In genomic region chr3:112327371-112327951, GRCh38 we compare ENCODE assay signal across 8 cellular contexts. TPM values are rescaled to one million over a fixed set of nuclear protein-coding genes. Genes with fewer than 3 reads are reported as not detected.
A peak's percentile ranks its signal among the peaks of the same experiment; 100 is the strongest.
DNase-seq lines count a peak whose midpoint lies in the region; ATAC-seq and TF ChIP-seq lines count a peak whose summit lies in the region.

No MANE protein-coding gene starts in this region.

- H3K4me3 Mint-ChIP-seq in nephron: no peak overlapping the region

- ATAC-seq in GM18511 (IDR thresholded peaks at IDR 0.05; ENCODE audit: unreplicated experiment): peak; percentile 97
- peak; percentile 98 for ATAC-seq in HG02884 (IDR thresholded peaks at IDR 0.05; ENCODE audit: unreplicated experiment)
- peak; percentile 89 for ATAC-seq in esophagus mucosa

- no peak overlapping the region for H3K27ac Mint-ChIP-seq in nephron

- no peaks in the 10 kb centered on the region for H3K4me1 Mint-ChIP-seq in nephron

- no peaks in the 10 kb centered on the region for H3K36me3 Mint-ChIP-seq in nephron (ENCODE audit: low read depth)

- H3K27me3 Mint-ChIP-seq in nephron (ENCODE audit: low read depth): no peaks in the 10 kb centered on the region

- H3K9me3 Mint-ChIP-seq in nephron: no peaks in the 10 kb centered on the region

- TF ChIP-seq CTCF in nephron (IDR thresholded peaks at IDR 0.05; ENCODE audit: unreplicated experiment in 3 of 3): peak; percentile 67 to 85 (median 77)

- DNase-seq in CD1c-positive myeloid dendritic cell (ENCODE audit: extremely low spot score) (peak; percentile 75), NCI-H1417 (lab: John Stamatoyannopoulos, UW) (peak; percentile 10 to 83 (median 25)), T-helper 1 cell (peak in 3 of 5 donors; percentile 18 to 72 (median 31)), islet precursor cell (no peak)

RNA-seq across cellular contexts. Expression of gene CD200, which starts 5.5 kb away (rescaled TPM):
- total RNA-seq in esophagus mucosa: 1.1 TPM

RNA-seq across cellular contexts. Expression of gene SLC9C1, which starts 33.4 kb away (rescaled TPM):
- total RNA-seq in esophagus mucosa: not detected
